ENCODE assay signal across 11 cellular contexts in genomic region chr9:112863214-112863613, GRCh38. TPM values are rescaled to one million over a fixed set of nuclear protein-coding genes. Genes with fewer than 3 reads are reported as not detected.
DNase-seq lines count a peak whose midpoint lies in the region; ATAC-seq and TF ChIP-seq lines count a peak whose summit lies in the region.
"Had no signal": no experiment of that assay in that cellular context is flagged by ENCODE, and none has a peak within 500 bp of the region (broad histone marks: within the 10 kb centered on the region; RNA-seq: fewer than 3 reads in every experiment).

No MANE protein-coding gene starts in this region.

- H3K36me3 Mint-ChIP-seq in MCF 10A (ENCODE audit: insufficient read depth, unreplicated experiment) (no peaks in the 10 kb centered on the region), neural progenitor cell (peaks cover 15% of the 10 kb centered on the region)

- BruUV-seq in MCF 10A (replicated peaks; lab: Mats Ljungman, UMichigan) = no TSS peak
- no TSS peak for BruUV-seq in mammary epithelial cell (replicated peaks; lab: Mats Ljungman, UMichigan)

- in situ Hi-C loops in mammary epithelial cell (cut with MboI; ENCODE audit: low sequenced_read_pairs in 2 of 2) = no loop called here

- H3K4me2 ChIP-seq in mammary epithelial cell (ENCODE audit: insufficient read depth, low read depth, low read length) (no peak overlapping the region), neural progenitor cell (no peak overlapping the region)
- H3K4me2 ChIP-seq: A549 had no signal

- DNase-seq in MCF 10A (ENCODE audit: unreplicated experiment) (no peak), mammary epithelial cell (no peak), SKM-1 (lab: John Stamatoyannopoulos, UW; ENCODE audit: unreplicated experiment) (peak; percentile 59), right cardiac atrium (peak; percentile 35 to 62 (median 59)), upper lobe of right lung (peak; percentile 72), inferior parietal cortex (ENCODE audit: extremely low spot score) (no peak), neural progenitor cell (ENCODE audit: low spot score) (no peak)
- DNase-seq: NCI-H2081 had no signal

- no peaks in the 10 kb centered on the region for H3K27me3 ChIP-seq in mammary epithelial cell (ENCODE audit: insufficient read depth, low read length)
- no peaks in the 10 kb centered on the region for H3K27me3 ChIP-seq in right cardiac atrium (ENCODE audit: control insufficient read depth, insufficient read depth)
- H3K27me3 ChIP-seq in upper lobe of right lung = no peaks in the 10 kb centered on the region
- H3K27me3 ChIP-seq in neural progenitor cell = no peaks in the 10 kb centered on the region
- H3K27me3 ChIP-seq: cardiac muscle cell had no signal

- H3K27me3 Mint-ChIP-seq in MCF 10A (ENCODE audit: insufficient read depth, unreplicated experiment) = no peaks in the 10 kb centered on the region
- H3K27me3 Mint-ChIP-seq in neural progenitor cell (ENCODE audit: insufficient read depth, low read depth) = no peaks in the 10 kb centered on the region

- no peak overlapping the region for H2AFZ ChIP-seq in mammary epithelial cell (ENCODE audit: low read depth, low read length)
- H2AFZ ChIP-seq in neural progenitor cell (replicated peaks) = no peak overlapping the region

- dilution Hi-C loops in mammary epithelial cell (cut with HindIII; ENCODE audit: low sequenced_read_pairs) = no loop called here

- ATAC-seq in right cardiac atrium (peak; percentile 47 to 59), upper lobe of right lung (peak; percentile 37), HG03196 (IDR thresholded peaks at IDR 0.05; ENCODE audit: unreplicated experiment) (no peak)
- ATAC-seq: A549 had no signal

- H3F3A ChIP-seq in neural progenitor cell (ENCODE audit: low read depth) = no peaks in the 10 kb centered on the region

- H3K36me3 ChIP-seq in mammary epithelial cell (ENCODE audit: insufficient read depth, low read length) (no peaks in the 10 kb centered on the region), upper lobe of right lung (peaks cover 2% of the 10 kb centered on the region), neural progenitor cell (no peaks in the 10 kb centered on the region)
- H3K36me3 ChIP-seq: cardiac muscle cell had no signal

- no peaks in the 10 kb centered on the region for H4K20me1 ChIP-seq in mammary epithelial cell (ENCODE audit: insufficient read depth, low read length)
- H4K20me1 ChIP-seq in neural progenitor cell (ENCODE audit: low read depth) = no peaks in the 10 kb centered on the region

- no peak for TF ChIP-seq CTCF in MCF 10A (IDR thresholded peaks at IDR 0.05; ENCODE audit: unreplicated experiment)
- no peak for TF ChIP-seq CTCF in mammary epithelial cell (conservative IDR thresholded peaks at IDR 0.05 in 1 of 2, IDR thresholded peaks at IDR 0.05 in 1 of 2; ENCODE audit: extremely low read depth in 1 of 2, insufficient read depth in 1 of 2, low read depth in 1 of 2, low read length in 2 of 2)
- no peak for TF ChIP-seq CTCF in upper lobe of right lung (IDR thresholded peaks at IDR 0.05)
- no peak for TF ChIP-seq CTCF in neural progenitor cell (IDR thresholded peaks at IDR 0.05)

- H3K9ac ChIP-seq in mammary epithelial cell (ENCODE audit: insufficient read depth, low read length) = no peak overlapping the region
- H3K9ac ChIP-seq in neural progenitor cell = no peak overlapping the region

- H3K4me3 ChIP-seq in mammary epithelial cell (replicated peaks in 1 of 3; ENCODE audit: insufficient read depth in 1 of 3, low read depth in 2 of 3, low read length in 3 of 3) (no peak overlapping the region), right cardiac atrium (ENCODE audit: low read length) (no peak overlapping the region), upper lobe of right lung (no peak overlapping the region), neural progenitor cell (no peak overlapping the region)
- H3K4me3 ChIP-seq: A549, cardiac muscle cell had no signal

- CTCF ChIA-PET in MCF 10A (lab: Yijun Ruan, JAX) (interaction anchor here (0.9 to 1.6 kb wide), 2 partner anchors 39 to 406 kb away, joined by 4 to 5 read pairs; no protein-coding TSS in a partner anchor), mammary epithelial cell (lab: Charles Lee; ENCODE audit: low non-redundant PET) (no interaction called here)

- H3K4me1 Mint-ChIP-seq in MCF 10A (ENCODE audit: insufficient read depth, unreplicated experiment) (peaks cover 15% of the 10 kb centered on the region), neural progenitor cell (peaks cover 11% of the 10 kb centered on the region)

- peaks cover 5% of the 10 kb centered on the region for H3K4me1 ChIP-seq in mammary epithelial cell (ENCODE audit: insufficient read depth, low read length)
- peaks cover 1% of the 10 kb centered on the region for H3K4me1 ChIP-seq in right cardiac atrium (ENCODE audit: control insufficient read depth, insufficient read depth, low read length)
- peaks cover 51% of the 10 kb centered on the region for H3K4me1 ChIP-seq in upper lobe of right lung
- H3K4me1 ChIP-seq in neural progenitor cell = no peaks in the 10 kb centered on the region
- H3K4me1 ChIP-seq: A549 had no signal

- intact Hi-C loops in MCF 10A (cut with micrococcal nuclease) (no loop called here), mammary epithelial cell (cut with micrococcal nuclease) (no loop called here), right cardiac atrium (cut with DNase I) (no loop called here), upper lobe of right lung (cut with DNase I) (no loop called here)

- peak overlapping the region; percentile 43 for H3K27ac Mint-ChIP-seq in MCF 10A (ENCODE audit: low read depth, unreplicated experiment)
- H3K27ac Mint-ChIP-seq in neural progenitor cell = no peak overlapping the region

- 54% methylated on average over 3 of the region's 4 CpGs for WGBS in mammary epithelial cell (ENCODE audit: low coverage, missing lambda C conversion rate)
- 32% methylated on average over 4 of the region's 4 CpGs for WGBS in right cardiac atrium

- H3K9me3 ChIP-seq in mammary epithelial cell (replicated peaks; ENCODE audit: insufficient read depth, low read length) = no peaks in the 10 kb centered on the region
- no peaks in the 10 kb centered on the region for H3K9me3 ChIP-seq in right cardiac atrium (ENCODE audit: control insufficient read depth, low read length)
- H3K9me3 ChIP-seq in upper lobe of right lung = no peaks in the 10 kb centered on the region
- no peaks in the 10 kb centered on the region for H3K9me3 ChIP-seq in neural progenitor cell (ENCODE audit: low read depth)
- H3K9me3 ChIP-seq: A549 had no signal

- POLR2A ChIA-PET in MCF 10A (lab: Yijun Ruan, JAX) = interaction anchor here (0.6 to 1.2 kb wide), 2 partner anchors 59 to 388 kb away, joined by 3 read pairs; no protein-coding TSS in a partner anchor

- H3K9me3 Mint-ChIP-seq in MCF 10A (ENCODE audit: unreplicated experiment) = no peaks in the 10 kb centered on the region
- peaks cover 5% of the 10 kb centered on the region for H3K9me3 Mint-ChIP-seq in neural progenitor cell

- no peak overlapping the region for H3K4me3 Mint-ChIP-seq in MCF 10A (ENCODE audit: unreplicated experiment)
- H3K4me3 Mint-ChIP-seq in neural progenitor cell = no peak overlapping the region

- H3K27ac ChIP-seq in mammary epithelial cell (ENCODE audit: insufficient read depth, low read depth, low read length) (no peak overlapping the region), right cardiac atrium (ENCODE audit: low read length) (no peak overlapping the region), upper lobe of right lung (peak overlapping the region; percentile 82), neural progenitor cell (no peak overlapping the region)
- H3K27ac ChIP-seq: A549, cardiac muscle cell had no signal

- no peaks in the 10 kb centered on the region for H3K79me2 ChIP-seq in mammary epithelial cell (ENCODE audit: insufficient read depth, low read length)
- no peaks in the 10 kb centered on the region for H3K79me2 ChIP-seq in neural progenitor cell (ENCODE audit: low read depth)

RNA-seq across cellular contexts. Expression of gene SLC46A2, which starts 27.5 kb away (rescaled TPM):
- total RNA-seq in MCF 10A (2022) (not detected in 2 replicates), mammary epithelial cell (not detected), right cardiac atrium (not detected), upper lobe of right lung (17.0 TPM), neural progenitor cell (ENCODE audit: low replicate concordance) (not detected in 2 replicates)
- polyA plus RNA-seq in mammary epithelial cell (not detected), right cardiac atrium (0.02 TPM)
- polyA minus RNA-seq in mammary epithelial cell = not detected
- total RNA-seq: cardiac muscle cell had no signal
- polyA plus RNA-seq: A549, cardiac muscle cell had no signal

Comparison
In these comparisons a context has a peak if more than half of its experiments do, and no peak if none do; other contexts are left out.
1. DNase-seq: peak in SKM-1 (single experiment), right cardiac atrium (3 of 3) and upper lobe of right lung (single experiment); none in MCF 10A (single experiment), mammary epithelial cell (single experiment), inferior parietal cortex (single experiment) and neural progenitor cell (single experiment).
2. RNA of gene SLC46A2, which starts 27.5 kb away (total RNA-seq): 17.0 TPM in upper lobe of right lung (single experiment); not detected in right cardiac atrium, not detected in MCF 10A, not detected in mammary epithelial cell and not detected in neural progenitor cell; every median in the first group is over 10 times any median in the second.